Comparison of ENCODE assay signal across 8 cellular contexts in the genomic region with DNA sequence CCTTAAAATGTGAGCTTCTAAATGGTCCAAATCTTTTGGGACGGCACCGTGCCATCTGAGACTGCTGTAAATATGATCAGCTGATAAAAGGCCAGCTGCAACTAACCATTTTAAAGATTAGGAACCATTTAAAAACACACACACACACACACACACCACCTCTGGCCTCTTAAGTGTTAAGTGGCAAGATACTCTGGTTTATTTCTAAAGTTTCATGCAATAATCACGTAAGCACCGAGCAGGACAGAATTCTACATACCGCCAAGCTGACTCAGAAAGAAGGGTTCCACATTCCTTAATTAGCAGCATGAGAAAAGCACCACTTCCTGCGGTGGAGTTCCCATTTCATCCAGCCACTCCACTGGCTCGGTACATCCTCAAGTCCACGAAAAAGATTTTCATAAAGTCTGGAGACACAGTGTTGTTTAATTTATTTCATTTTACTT. TPM values are rescaled to one million over a fixed set of nuclear protein-coding genes. Genes with fewer than 3 reads are reported as not detected.
DNase-seq lines count a peak whose midpoint lies in the region; ATAC-seq lines count a peak whose summit lies in the region.

No MANE protein-coding gene starts in this region.

- no peak overlapping the region for H3K27ac Mint-ChIP-seq in activated CD8-positive, alpha-beta memory T cell treated with anti-CD3 and anti-CD28 coated beads, Interleukin-2, amount 10 ng/mL, durations not matched to agents 7 days and 5 days
- peak overlapping the region; percentile 45 for H3K27ac Mint-ChIP-seq in activated naive CD8-positive, alpha-beta T cell treated with anti-CD3 and anti-CD28 coated beads for 36 hours

- CTCF ChIA-PET in activated CD8-positive, alpha-beta memory T cell treated with anti-CD3 and anti-CD28 coated beads, Interleukin-2, amount 10 ng/mL, durations not matched to agents 7 days and 5 days (lab: Charles Lee) = interaction anchor here (5.6 kb wide), 1 partner anchor 11 kb away, joined by 51 read pairs; no protein-coding TSS in a partner anchor

- DNase-seq in activated CD8-positive, alpha-beta memory T cell treated with anti-CD3 and anti-CD28 coated beads, Interleukin-2, amount 10 ng/mL, durations not matched to agents 7 days and 5 days = peak; percentile 36
- no peak for DNase-seq in activated CD8-positive, alpha-beta memory T cell treated with anti-CD3 and anti-CD28 coated beads, Interleukin-2, amount 50 U/mL, for 4 hours
- DNase-seq in HT1080 (ENCODE audit: low read depth) (peak; percentile 94), kidney glomerular epithelial cell (lab: John Stamatoyannopoulos, UW) (peak; percentile 93), ureter (ENCODE audit: low spot score) (peak; percentile 41)
- DNase-seq in activated naive CD8-positive, alpha-beta T cell treated with anti-CD3 and anti-CD28 coated beads for 36 hours = no peak

- peaks cover 28% of the 10 kb centered on the region for H3K4me1 Mint-ChIP-seq in activated CD8-positive, alpha-beta memory T cell treated with anti-CD3 and anti-CD28 coated beads, Interleukin-2, amount 10 ng/mL, durations not matched to agents 7 days and 5 days
- peaks cover 36% of the 10 kb centered on the region for H3K4me1 Mint-ChIP-seq in activated naive CD8-positive, alpha-beta T cell treated with anti-CD3 and anti-CD28 coated beads for 36 hours

- no peak for ATAC-seq in activated CD8-positive, alpha-beta memory T cell treated with anti-CD3 and anti-CD28 coated beads, Interleukin-2, amount 10 ng/mL, durations not matched to agents 7 days and 5 days
- ATAC-seq in GM19467 (IDR thresholded peaks at IDR 0.05; ENCODE audit: unreplicated experiment) = no peak
- ATAC-seq in GM19452 (IDR thresholded peaks at IDR 0.05; ENCODE audit: unreplicated experiment) = no peak

- H3K4me3 Mint-ChIP-seq in activated CD8-positive, alpha-beta memory T cell treated with anti-CD3 and anti-CD28 coated beads, Interleukin-2, amount 10 ng/mL, durations not matched to agents 7 days and 5 days = no peak overlapping the region
- no peak overlapping the region for H3K4me3 Mint-ChIP-seq in activated naive CD8-positive, alpha-beta T cell treated with anti-CD3 and anti-CD28 coated beads for 36 hours

- H3K27me3 Mint-ChIP-seq in activated CD8-positive, alpha-beta memory T cell treated with anti-CD3 and anti-CD28 coated beads, Interleukin-2, amount 10 ng/mL, durations not matched to agents 7 days and 5 days = no peaks in the 10 kb centered on the region
- no peaks in the 10 kb centered on the region for H3K27me3 Mint-ChIP-seq in activated naive CD8-positive, alpha-beta T cell treated with anti-CD3 and anti-CD28 coated beads for 36 hours

- no peaks in the 10 kb centered on the region for H3K9me3 Mint-ChIP-seq in activated CD8-positive, alpha-beta memory T cell treated with anti-CD3 and anti-CD28 coated beads, Interleukin-2, amount 10 ng/mL, durations not matched to agents 7 days and 5 days (ENCODE audit: low read depth)
- H3K9me3 Mint-ChIP-seq in activated naive CD8-positive, alpha-beta T cell treated with anti-CD3 and anti-CD28 coated beads for 36 hours = no peaks in the 10 kb centered on the region

- H3K36me3 Mint-ChIP-seq in activated CD8-positive, alpha-beta memory T cell treated with anti-CD3 and anti-CD28 coated beads, Interleukin-2, amount 10 ng/mL, durations not matched to agents 7 days and 5 days = peaks cover 11% of the 10 kb centered on the region
- H3K36me3 Mint-ChIP-seq in activated naive CD8-positive, alpha-beta T cell treated with anti-CD3 and anti-CD28 coated beads for 36 hours = peaks cover 13% of the 10 kb centered on the region

RNA-seq across cellular contexts. Expression of a gene that starts 17.8 kb away (rescaled TPM):
- 10 to 100 TPM; 80.2 to 81.9 TPM for total RNA-seq in activated CD8-positive, alpha-beta memory T cell treated with anti-CD3 and anti-CD28 coated beads, Interleukin-2, amount 10 ng/mL, durations not matched to agents 7 days and 5 days
- total RNA-seq in HT1080 (2014; rRNA removed; shearing (Covaris generic)) = 11.7 and 15.8 TPM in 2 replicates
- polyA plus RNA-seq in HT1080 (2015; cell fraction: cytosol; rRNA removed) = 24.2 and 31.5 TPM in 2 replicates
- polyA plus RNA-seq in HT1080 (2015; cell fraction: nucleus; rRNA removed) = 69.5 and 71.3 TPM in 2 replicates
- total RNA-seq in activated naive CD8-positive, alpha-beta T cell treated with anti-CD3 and anti-CD28 coated beads for 36 hours = 10 to 100 TPM; 55.6 to 59.0 TPM
- total RNA-seq in ureter = 80.7 TPM

Comparison
In these comparisons a context has a peak if more than half of its experiments do, and no peak if none do; other contexts are left out.
1. DNase-seq: peak in activated CD8-positive, alpha-beta memory T cell treated with anti-CD3 and anti-CD28 coated beads, Interleukin-2, amount 10 ng/mL, durations not matched to agents 7 days and 5 days (single experiment), HT1080 (single experiment), kidney glomerular epithelial cell (single experiment) and ureter (single experiment); none in activated CD8-positive, alpha-beta memory T cell treated with anti-CD3 and anti-CD28 coated beads, Interleukin-2, amount 50 U/mL, for 4 hours (single experiment) and activated naive CD8-positive, alpha-beta T cell treated with anti-CD3 and anti-CD28 coated beads for 36 hours (single experiment).